1 cellular context compared by ENCODE assay signal in the genomic region with DNA sequence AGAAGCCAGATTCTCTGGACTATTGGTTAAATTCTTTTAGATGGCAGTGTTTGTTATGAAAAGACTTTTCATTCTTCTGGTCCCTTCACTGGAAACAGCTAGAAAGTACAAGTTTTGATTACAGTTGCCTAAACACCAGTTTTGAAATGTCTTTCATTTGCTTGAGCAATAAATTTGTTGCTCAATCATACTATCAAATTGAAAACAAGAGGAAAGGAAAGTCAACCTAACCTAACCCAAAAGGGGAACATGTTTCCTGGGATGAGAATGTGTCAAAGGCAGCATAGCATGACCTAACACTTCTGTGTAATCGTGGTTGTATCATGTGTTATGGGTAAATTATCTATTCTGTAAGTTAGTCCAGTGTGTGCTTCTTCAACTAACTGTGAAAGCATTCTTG.
TF ChIP-seq lines count a peak whose summit lies in the region.

No MANE protein-coding gene starts in this region.

TF ChIP-seq in K562, 482 proteins besides CTCF, POLR2A, EP300 and RAD21 (continued from another document):
- TF ChIP-seq, protein P1, sequence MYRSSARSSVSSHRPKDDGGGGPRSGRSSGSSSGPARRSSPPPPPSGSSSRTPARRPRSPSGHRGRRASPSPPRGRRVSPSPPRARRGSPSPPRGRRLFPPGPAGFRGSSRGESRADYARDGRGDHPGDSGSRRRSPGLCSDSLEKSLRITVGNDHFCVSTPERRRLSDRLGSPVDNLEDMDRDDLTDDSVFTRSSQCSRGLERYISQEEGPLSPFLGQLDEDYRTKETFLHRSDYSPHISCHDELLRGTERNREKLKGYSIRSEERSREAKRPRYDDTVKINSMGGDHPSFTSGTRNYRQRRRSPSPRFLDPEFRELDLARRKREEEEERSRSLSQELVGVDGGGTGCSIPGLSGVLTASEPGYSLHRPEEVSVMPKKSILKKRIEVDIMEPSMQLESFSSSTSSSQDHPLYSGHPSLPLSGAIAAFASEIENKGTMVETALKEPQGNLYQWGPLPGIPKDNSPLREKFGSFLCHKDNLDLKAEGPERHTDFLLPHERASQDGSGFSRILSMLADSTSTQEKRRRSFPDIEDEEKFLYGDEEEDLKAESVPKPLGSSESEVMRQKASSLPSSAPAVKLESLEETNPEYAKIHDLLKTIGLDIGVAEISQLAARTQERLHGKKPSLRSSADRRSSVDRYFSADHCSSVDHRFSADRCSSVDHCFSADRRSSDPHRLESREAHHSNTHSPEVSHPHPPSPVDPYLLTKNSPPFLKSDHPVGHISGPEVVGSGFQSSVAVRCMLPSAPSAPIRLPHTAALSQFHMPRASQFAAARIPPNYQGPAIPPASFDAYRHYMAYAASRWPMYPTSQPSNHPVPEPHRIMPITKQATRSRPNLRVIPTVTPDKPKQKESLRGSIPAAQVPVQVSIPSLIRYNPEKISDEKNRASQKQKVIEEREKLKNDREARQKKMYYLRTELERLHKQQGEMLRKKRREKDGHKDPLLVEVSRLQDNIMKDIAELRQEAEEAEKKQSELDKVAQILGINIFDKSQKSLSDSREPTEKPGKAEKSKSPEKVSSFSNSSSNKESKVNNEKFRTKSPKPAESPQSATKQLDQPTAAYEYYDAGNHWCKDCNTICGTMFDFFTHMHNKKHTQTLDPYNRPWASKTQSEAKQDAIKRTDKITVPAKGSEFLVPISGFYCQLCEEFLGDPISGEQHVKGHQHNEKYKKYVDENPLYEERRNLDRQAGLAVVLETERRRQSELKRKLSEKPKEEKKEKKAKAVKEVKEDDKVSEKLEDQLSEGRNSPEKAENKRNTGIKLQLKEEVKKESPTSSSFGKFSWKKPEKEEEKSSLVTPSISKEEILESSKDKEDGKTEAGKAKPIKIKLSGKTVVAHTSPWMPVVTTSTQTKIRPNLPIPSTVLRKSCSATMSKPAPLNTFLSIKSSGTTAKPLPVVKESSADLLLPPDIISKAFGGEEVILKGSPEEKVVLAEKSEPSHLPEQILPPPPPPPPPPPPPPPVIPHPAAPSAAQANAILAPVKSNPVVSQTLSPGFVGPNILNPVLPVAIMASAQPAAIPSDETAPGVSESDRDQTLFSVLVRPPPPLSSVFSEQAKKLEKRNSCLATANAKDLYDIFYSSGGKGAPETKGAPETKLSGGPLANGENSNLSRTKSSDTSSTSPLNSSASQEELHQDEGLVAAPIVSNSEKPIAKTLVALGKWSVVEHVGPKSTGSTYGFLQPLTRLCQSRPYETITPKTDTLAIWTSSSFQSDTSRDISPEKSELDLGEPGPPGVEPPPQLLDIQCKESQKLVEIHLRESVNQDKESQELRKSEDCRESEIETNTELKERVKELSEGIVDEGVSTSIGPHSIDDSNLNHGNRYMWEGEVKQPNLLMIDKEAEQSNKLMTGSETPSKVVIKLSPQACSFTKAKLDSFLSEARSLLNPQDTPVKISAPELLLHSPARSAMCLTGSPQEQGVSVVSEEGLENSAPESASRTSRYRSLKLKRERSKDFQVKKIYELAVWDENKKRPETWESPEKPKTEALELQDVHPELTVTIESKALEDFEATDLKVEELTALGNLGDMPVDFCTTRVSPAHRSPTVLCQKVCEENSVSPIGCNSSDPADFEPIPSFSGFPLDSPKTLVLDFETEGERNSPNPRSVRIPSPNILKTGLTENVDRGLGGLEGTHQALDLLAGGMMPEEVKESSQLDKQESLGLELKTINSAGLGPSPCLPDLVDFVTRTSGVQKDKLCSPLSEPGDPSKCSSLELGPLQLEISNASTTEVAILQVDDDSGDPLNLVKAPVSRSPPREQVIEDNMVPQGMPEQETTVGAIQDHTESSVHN (IDR thresholded peaks at IDR 0.05; ENCODE audit: borderline replicate concordance in 1 of 2, low read depth in 1 of 2), result no peak
TF ChIP-seq in K562: peak in this region for 1.
